Comparison of ENCODE assay signal across 1 cellular context in genomic region chr4:153494562-153494961, GRCh38.
TF ChIP-seq lines count a peak whose summit lies in the region.

No MANE protein-coding gene starts in this region.

TF ChIP-seq in GM12878, 131 proteins besides CTCF, POLR2A, EP300 and RAD21:
- TF ChIP-seq IKZF2 (IDR thresholded peaks at IDR 0.05), result 0 out of 4 replicates have a peak, but pooled peaks of 1 of the 2 experiments have one; percentile 20
- TF ChIP-seq RELB (IDR thresholded peaks at IDR 0.05; ENCODE audit: low read depth), result peak; percentile 32; the same call in 1 of the 2 replicates
- peak; percentile 44 for TF ChIP-seq IKZF1 (conservative IDR thresholded peaks at IDR 0.05)
- TF ChIP-seq ZBTB33 (IDR thresholded peaks at IDR 0.05), result peak; percentile 66; the same call in 1 of the 2 replicates
- no peak for TF ChIP-seq SPI1 (IDR thresholded peaks at IDR 0.05; ENCODE audit: borderline replicate concordance, insufficient read depth, low read depth, low read length)
- TF ChIP-seq MTA2 (IDR thresholded peaks at IDR 0.05; ENCODE audit: low read depth), result 0 out of 2 replicates have a peak, but pooled peaks have one; percentile 8
